In genomic region chr17:76562734-76563148, GRCh38 we compare ENCODE assay signal across 8 cellular contexts. TPM values are rescaled to one million over a fixed set of nuclear protein-coding genes. Genes with fewer than 3 reads are reported as not detected.
DNase-seq lines count a peak whose midpoint lies in the region; ATAC-seq, FAIRE-seq and TF ChIP-seq lines count a peak whose summit lies in the region.

No MANE protein-coding gene starts in this region.

- peak; percentile 81 for ATAC-seq in omental fat pad (ENCODE audit: low FRiP score)
- no peak for ATAC-seq in HG02970 (IDR thresholded peaks at IDR 0.05; ENCODE audit: low FRiP score, unreplicated experiment)
- no peak for ATAC-seq in HG02759 (IDR thresholded peaks at IDR 0.05; ENCODE audit: unreplicated experiment)

- no peak overlapping the region for H2AFZ ChIP-seq in endothelial cell of umbilical vein (ENCODE audit: low read depth, low read length)

- H3K9me3 ChIP-seq in endothelial cell of umbilical vein (replicated peaks; ENCODE audit: control insufficient read depth, insufficient read depth, low read length): no peaks in the 10 kb centered on the region

- POLR2A ChIA-PET in endothelial cell of umbilical vein (lab: Charles Lee): no interaction called here

- TF ChIP-seq CTCF in endothelial cell of umbilical vein (IDR thresholded peaks at IDR 0.05; ENCODE audit: extremely low read depth in 1 of 2, insufficient read depth in 1 of 2, low read depth in 1 of 2, low read length in 2 of 2) (no peak), omental fat pad (IDR thresholded peaks at IDR 0.05) (no peak)

- DNase-seq in EH (ENCODE audit: low read depth) (peak; percentile 99), SK-MEL-5 (ENCODE audit: low read depth, low spot score) (peak; percentile 83), endothelial cell of umbilical vein (ENCODE audit: low read depth, low spot score) (peak; percentile 50), omental fat pad (ENCODE audit: low spot score) (peak; percentile 45), epidermal melanocyte (ENCODE audit: insufficient read length, low spot score) (no peak), NCI-H524 treated with DMSO at 0.1 percent for 48 hours (lab: John Stamatoyannopoulos, UW) (no peak)

- TF ChIP-seq POLR2A in endothelial cell of umbilical vein (IDR thresholded peaks at IDR 0.05; ENCODE audit: low read depth, low read length): peak; percentile 37

- H3K27me3 ChIP-seq in endothelial cell of umbilical vein (ENCODE audit: control insufficient read depth in 2 of 2, insufficient read depth in 2 of 2, low read length in 2 of 2): no peaks in the 10 kb centered on the region

- H3K27ac ChIP-seq in endothelial cell of umbilical vein (ENCODE audit: insufficient read depth, low read depth, low read length): peak overlapping the region; percentile 10

- TSS peak; percentile 69 for BruUV-seq in endothelial cell of umbilical vein (replicated peaks; lab: Mats Ljungman, UMichigan)

- dilution Hi-C loops in endothelial cell of umbilical vein (cut with MboI; ENCODE audit: extremely low pct_ligation_motif_present, low sequenced_read_pairs): no loop called here

- in situ Hi-C loops in SK-MEL-5 (cut with HindIII; ENCODE audit: low pct_unique_long_range_greater_than_20kb, low sequenced_read_pairs): no loop called here

- H3K36me3 ChIP-seq in endothelial cell of umbilical vein (ENCODE audit: control insufficient read depth in 2 of 2, extremely low read depth in 1 of 2, insufficient read depth in 2 of 2, low read length in 2 of 2): peaks cover 5 to 7% of the 10 kb centered on the region in 2 experiments

- peaks cover 47% of the 10 kb centered on the region for H3K4me1 ChIP-seq in endothelial cell of umbilical vein (ENCODE audit: control insufficient read depth, extremely low read depth, insufficient read depth, low read length)

- no peak overlapping the region for H3K4me3 ChIP-seq in endothelial cell of umbilical vein (replicated peaks in 1 of 3; ENCODE audit: insufficient read depth in 1 of 3, low read depth in 1 of 3, low read length in 3 of 3)

- H3K9ac ChIP-seq in endothelial cell of umbilical vein (replicated peaks; ENCODE audit: extremely low read depth, insufficient read depth, low read length): peak overlapping the region; percentile 1

- peak overlapping the region; percentile 9 for H3K4me2 ChIP-seq in endothelial cell of umbilical vein (ENCODE audit: insufficient read depth, low read length)

- no peak for FAIRE-seq in endothelial cell of umbilical vein (lab: Jason Lieb, UNC)

- intact Hi-C loops in endothelial cell of umbilical vein (cut with micrococcal nuclease): no loop called here

- H3K79me2 ChIP-seq in endothelial cell of umbilical vein (ENCODE audit: control insufficient read depth, insufficient read depth, low read length): peaks cover 43% of the 10 kb centered on the region

- CTCF ChIA-PET in endothelial cell of umbilical vein (lab: Charles Lee): interaction anchor here (0.9 to 8.8 kb wide), 6 partner anchors 23 to 153 kb away, joined by 3 to 121 read pairs (median 6); partner anchors contain the start of gene ST6GALNAC2

- H3K9me1 ChIP-seq in endothelial cell of umbilical vein (replicated peaks; ENCODE audit: control insufficient read depth, extremely low read depth, insufficient read depth, low read length): no peaks in the 10 kb centered on the region

- H4K20me1 ChIP-seq in endothelial cell of umbilical vein (replicated peaks; ENCODE audit: control insufficient read depth, extremely low read depth, insufficient read depth, low read length): no peaks in the 10 kb centered on the region

TF ChIP-seq in endothelial cell of umbilical vein, 7 proteins besides CTCF, POLR2A, EP300 and RAD21:
- TF ChIP-seq GATA2 (IDR thresholded peaks at IDR 0.05; ENCODE audit: insufficient read depth, insufficient read length, low read depth, low read length) (no peak), MAX (IDR thresholded peaks at IDR 0.05; ENCODE audit: insufficient read depth, insufficient read length) (no peak), JUN (IDR thresholded peaks at IDR 0.05; ENCODE audit: borderline replicate concordance, insufficient read depth, insufficient read length, low read depth) (peak; percentile 42), POLR2AphosphoS5 (IDR thresholded peaks at IDR 0.05; ENCODE audit: insufficient read depth, low read depth, low read length) (peak; percentile 55), FOS (IDR thresholded peaks at IDR 0.05; ENCODE audit: borderline replicate concordance, insufficient read depth, low read length) (peak; percentile 63), MYC (IDR thresholded peaks at IDR 0.05; ENCODE audit: low read depth, low read length) (no peak), EZH2 (IDR thresholded peaks at IDR 0.05; ENCODE audit: borderline replicate concordance, low read depth, low read length, severe bottlenecking) (no peak)

RNA-seq across cellular contexts. Expression of gene PRCD, which starts 22.9 kb away (rescaled TPM):
- 15.8 and 18.8 TPM in 2 replicates for total RNA-seq in SK-MEL-5 (2014; rRNA removed; shearing (Covaris generic))
- 12.2 and 13.3 TPM in 2 replicates for polyA plus RNA-seq in SK-MEL-5 (2015; cell fraction: cytosol; rRNA removed)
- polyA plus RNA-seq in SK-MEL-5 (2015; cell fraction: nucleus; rRNA removed): 32.9 and 49.6 TPM in 2 replicates
- not detected in 2 replicates for total RNA-seq in endothelial cell of umbilical vein
- polyA plus RNA-seq in endothelial cell of umbilical vein: not detected in 2 replicates
- not detected in 2 replicates for polyA plus RNA-seq in endothelial cell of umbilical vein (2011; cell fraction: cytosol; rRNA removed)
- polyA plus RNA-seq in endothelial cell of umbilical vein (2011; cell fraction: nucleus; rRNA removed): 0.12 and 0.34 TPM in 2 replicates
- polyA plus RNA-seq in endothelial cell of umbilical vein (2012): 0.26 TPM in 1 of 2 replicates, not detected in the other
- not detected in 2 replicates for polyA minus RNA-seq in endothelial cell of umbilical vein
- not detected for polyA minus RNA-seq in endothelial cell of umbilical vein (2011; cell fraction: cytosol; rRNA and poly(A)+ RNA removed)
- not detected in 2 replicates for polyA minus RNA-seq in endothelial cell of umbilical vein (2011; cell fraction: nucleus; rRNA and poly(A)+ RNA removed)
- total RNA-seq in omental fat pad: 10 to 100 TPM in 1 of 4 donors, 1 to 10 TPM in 3; 2.3 to 20.0 (median 3.5) TPM

RNA-seq across cellular contexts. Expression of gene ST6GALNAC2, which starts 22.9 kb away (rescaled TPM):
- 77.4 and 96.3 TPM in 2 replicates for total RNA-seq in SK-MEL-5 (2014; rRNA removed; shearing (Covaris generic))
- polyA plus RNA-seq in SK-MEL-5 (2015; cell fraction: cytosol; rRNA removed): 96.4 and 117 TPM in 2 replicates
- 76.4 and 135 TPM in 2 replicates for polyA plus RNA-seq in SK-MEL-5 (2015; cell fraction: nucleus; rRNA removed)
- total RNA-seq in endothelial cell of umbilical vein (0.69 and 1.7 TPM in 2 replicates), omental fat pad (10 to 100 TPM in 2 of 4 donors, 1 to 10 TPM in 2; 4.2 to 12.1 (median 9.7) TPM)
- polyA plus RNA-seq in endothelial cell of umbilical vein: 0.59 and 0.76 TPM in 2 replicates
- polyA plus RNA-seq in endothelial cell of umbilical vein (2011; cell fraction: cytosol; rRNA removed): 0.34 and 0.50 TPM in 2 replicates
- polyA plus RNA-seq in endothelial cell of umbilical vein (2011; cell fraction: nucleus; rRNA removed): 0.63 and 0.90 TPM in 2 replicates
- 0.52 and 0.60 TPM in 2 replicates for polyA plus RNA-seq in endothelial cell of umbilical vein (2012)
- polyA minus RNA-seq in endothelial cell of umbilical vein: 1.4 and 1.7 TPM in 2 replicates
- not detected for polyA minus RNA-seq in endothelial cell of umbilical vein (2011; cell fraction: cytosol; rRNA and poly(A)+ RNA removed)
- polyA minus RNA-seq in endothelial cell of umbilical vein (2011; cell fraction: nucleus; rRNA and poly(A)+ RNA removed): not detected in 2 replicates

RNA-seq across cellular contexts. Expression of gene CYGB, which starts 25.2 kb away (rescaled TPM):
- total RNA-seq in SK-MEL-5 (2014; rRNA removed; shearing (Covaris generic)): 122 TPM in 2 replicates
- polyA plus RNA-seq in SK-MEL-5 (2015; cell fraction: cytosol; rRNA removed): 107 and 128 TPM in 2 replicates
- 37.9 and 41.4 TPM in 2 replicates for polyA plus RNA-seq in SK-MEL-5 (2015; cell fraction: nucleus; rRNA removed)
- total RNA-seq in endothelial cell of umbilical vein: 0.42 and 0.91 TPM in 2 replicates
- 0.22 and 0.51 TPM in 2 replicates for polyA plus RNA-seq in endothelial cell of umbilical vein
- polyA plus RNA-seq in endothelial cell of umbilical vein (2011; cell fraction: cytosol; rRNA removed): 0.26 and 0.31 TPM in 2 replicates
- 0.13 TPM in 1 of 2 replicates, not detected in the other for polyA plus RNA-seq in endothelial cell of umbilical vein (2011; cell fraction: nucleus; rRNA removed)
- 0.23 and 1.4 TPM in 2 replicates for polyA plus RNA-seq in endothelial cell of umbilical vein (2012)
- polyA minus RNA-seq in endothelial cell of umbilical vein: 0.08 and 0.36 TPM in 2 replicates
- not detected for polyA minus RNA-seq in endothelial cell of umbilical vein (2011; cell fraction: cytosol; rRNA and poly(A)+ RNA removed)
- not detected in 2 replicates for polyA minus RNA-seq in endothelial cell of umbilical vein (2011; cell fraction: nucleus; rRNA and poly(A)+ RNA removed)
- 10 to 100 TPM; 18.9 to 46.2 (median 35.2) TPM for total RNA-seq in omental fat pad

Comparison
In these comparisons a context has a peak if more than half of its experiments do, and no peak if none do; other contexts are left out.
1. DNase-seq: peak in EH (single experiment), SK-MEL-5 (single experiment), endothelial cell of umbilical vein (single experiment) and omental fat pad (single experiment); none in epidermal melanocyte (single experiment) and NCI-H524 treated with DMSO at 0.1 percent for 48 hours (single experiment).
2. RNA of gene CYGB, which starts 25.2 kb away (total RNA-seq): 122 TPM in SK-MEL-5 and 18.9 to 46.2 TPM in omental fat pad; 0.42 to 0.91 TPM in endothelial cell of umbilical vein; every median in the first group is over 10 times any median in the second.